Comparison of ENCODE assay signal across 3 cellular contexts in the genomic region with DNA sequence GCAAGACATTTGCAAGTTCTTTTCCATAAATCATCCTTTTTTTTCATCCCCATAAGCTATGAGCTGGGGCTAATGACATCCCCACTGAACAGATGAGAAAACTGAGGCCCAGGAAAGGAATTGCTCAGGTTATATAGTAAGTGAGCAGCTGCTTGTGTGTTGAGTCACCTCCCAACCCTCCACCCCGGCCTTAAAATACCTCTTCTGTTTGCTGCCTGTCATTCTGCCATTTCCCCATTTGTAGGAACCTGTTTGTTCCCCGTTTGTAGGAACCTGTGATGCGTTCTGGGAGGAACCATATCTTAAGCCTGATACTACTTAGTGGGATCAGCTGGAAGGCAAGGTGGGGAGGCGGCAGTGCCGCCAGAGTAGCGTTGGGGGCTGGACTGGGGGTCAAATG. TPM values are rescaled to one million over a fixed set of nuclear protein-coding genes. Genes with fewer than 3 reads are reported as not detected.
"Had no signal": no experiment of that assay in that cellular context is flagged by ENCODE, and none has a peak within 500 bp of the region (broad histone marks: within the 10 kb centered on the region; RNA-seq: fewer than 3 reads in every experiment).

No MANE protein-coding gene starts in this region.

RNA-seq across cellular contexts. Expression of gene ABCC6, which starts 15.4 kb away (rescaled TPM):
- total RNA-seq: activated CD8-positive, alpha-beta T cell treated with anti-CD3 and anti-CD28 coated beads, Interleukin-2, amount 10 ng/mL, durations not matched to agents 7 days and 5 days; activated naive CD8-positive, alpha-beta T cell treated with anti-CD3 and anti-CD28 coated beads, Interleukin-2, amount 10 ng/mL, durations not matched to agents 7 days and 5 days; SJSA1 had no signal
